8 cellular contexts compared by ENCODE assay signal in the genomic region with DNA sequence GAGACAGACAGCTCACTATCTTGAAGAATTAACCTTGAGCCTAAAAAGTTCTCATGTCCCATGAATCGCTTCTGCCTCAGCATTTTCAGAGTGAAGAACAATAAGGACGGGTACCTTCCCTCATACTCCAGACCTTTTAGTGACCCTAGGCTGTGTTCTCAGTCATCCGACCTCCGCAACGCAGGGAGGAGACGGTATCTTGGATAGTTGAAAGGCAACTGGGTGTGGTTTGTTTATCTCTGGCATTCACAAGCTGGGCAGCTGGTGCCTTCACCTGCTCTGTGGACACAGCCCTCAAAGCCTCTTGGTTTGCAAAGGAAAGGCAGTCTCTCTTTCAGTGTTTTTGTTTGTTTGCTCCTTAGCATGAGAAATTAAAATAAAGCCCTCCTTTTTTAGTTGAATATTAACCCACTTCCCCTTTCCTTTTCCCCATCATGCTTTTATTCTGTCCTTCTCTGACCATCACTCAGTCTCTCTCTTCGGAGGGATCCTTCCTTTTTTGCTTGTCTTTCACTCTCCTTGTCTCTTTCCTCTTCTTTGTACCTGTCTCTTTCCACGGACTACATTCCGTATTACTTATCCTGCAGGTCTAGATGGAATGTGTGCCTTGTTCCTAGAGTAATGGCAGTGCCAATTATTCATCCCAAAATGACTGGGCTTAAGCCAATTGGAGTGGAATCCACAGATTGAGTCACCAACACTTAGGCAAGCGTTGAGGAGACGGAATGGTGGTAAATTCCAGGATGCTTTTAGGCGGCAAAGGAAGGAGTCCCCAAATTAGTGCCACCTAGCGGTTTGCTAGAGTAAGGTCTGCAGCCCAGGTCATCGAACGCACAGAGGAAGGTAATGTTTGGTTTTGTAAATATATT. TPM values are rescaled to one million over a fixed set of nuclear protein-coding genes. Genes with fewer than 3 reads are reported as not detected.
DNase-seq lines count a peak whose midpoint lies in the region; TF ChIP-seq lines count a peak whose summit lies in the region.

No MANE protein-coding gene starts in this region.

- peak overlapping the region; percentile 22; the same call in 1 of the 2 replicates for H3K27ac ChIP-seq in ACC112 (ENCODE audit: low read depth, low read length)
- H3K27ac ChIP-seq in subcutaneous abdominal adipose tissue (ENCODE audit: low read depth, low read length) = peak overlapping the region; percentile 55

- POLR2A ChIA-PET in HEK293T (lab: Yijun Ruan, JAX) = no interaction called here

- H3K4me1 ChIP-seq in ACC112 (ENCODE audit: control insufficient read depth, insufficient read depth, low read length, unreplicated experiment) = peaks cover 76% of the 10 kb centered on the region
- H3K4me1 ChIP-seq in subcutaneous abdominal adipose tissue (ENCODE audit: control insufficient read depth in 5 of 5, insufficient read depth in 5 of 5, low read length in 5 of 5) = peaks cover 3 to 41% (median 26%) of the 10 kb centered on the region in 5 donors

- no peaks in the 10 kb centered on the region for H3K79me2 ChIP-seq in ACC112 (ENCODE audit: control insufficient read depth, insufficient read depth, low read length, unreplicated experiment)

- H3K4me3 ChIP-seq in ACC112 (ENCODE audit: low read depth, low read length) (no peak overlapping the region), subcutaneous abdominal adipose tissue (ENCODE audit: low read depth in 1 of 5, low read length in 5 of 5) (no peak overlapping the region)

- peak overlapping the region; percentile 82 for H2AFZ ChIP-seq in ACC112 (ENCODE audit: low read length, unreplicated experiment)

- no peak overlapping the region for H3K9ac ChIP-seq in subcutaneous abdominal adipose tissue (ENCODE audit: low read length in 5 of 5)

- CTCF ChIA-PET in HEK293T (lab: Yijun Ruan, JAX) = interaction anchor here (0.6 to 1.0 kb wide), 4 partner anchors 15 to 683 kb away, joined by 3 to 7 read pairs (median 4); no protein-coding TSS in a partner anchor

- no peaks in the 10 kb centered on the region for H3K27me3 ChIP-seq in ACC112 (ENCODE audit: insufficient read depth, low read length)
- H3K27me3 ChIP-seq in subcutaneous abdominal adipose tissue (ENCODE audit: control insufficient read depth in 5 of 5, insufficient read depth in 4 of 5, low read length in 5 of 5) = no peaks in the 10 kb centered on the region

- no peaks in the 10 kb centered on the region for H3K9me3 ChIP-seq in subcutaneous abdominal adipose tissue (ENCODE audit: control insufficient read depth in 5 of 5, low read length in 5 of 5)

- DNase-seq in HEK293T (ENCODE audit: extremely low spot score) (peak; percentile 72), RPMI7951 (ENCODE audit: low read depth) (peak; percentile 84), germinal center (ENCODE audit: low spot score) (peak; percentile 13), GF-D8 (lab: John Stamatoyannopoulos, UW) (no peak), UCSD-AML1 (lab: John Stamatoyannopoulos, UW; ENCODE audit: unreplicated experiment) (no peak)
- no peak for DNase-seq in activated T-cell treated with anti-CD3 and anti-CD28 coated beads, Interleukin-2, amount 50 U/mL, for 1 hour

- no peaks in the 10 kb centered on the region for H3K36me3 ChIP-seq in ACC112 (ENCODE audit: insufficient read depth, low read length)
- no peaks in the 10 kb centered on the region for H3K36me3 ChIP-seq in subcutaneous abdominal adipose tissue (ENCODE audit: control insufficient read depth in 5 of 5, insufficient read depth in 5 of 5, low read length in 5 of 5)

TF ChIP-seq in HEK293T, 16 proteins besides CTCF, POLR2A, EP300 and RAD21:
- TF ChIP-seq L3MBTL2 (conservative IDR thresholded peaks at IDR 0.05) (peak; percentile 88), FOXM1 (IDR thresholded peaks at IDR 0.05; ENCODE audit: borderline replicate concordance) (no peak)

RNA-seq across cellular contexts. Expression of a gene that starts 45.8 kb away (rescaled TPM):
- total RNA-seq in RPMI7951 (2014; rRNA removed; shearing (Covaris generic)) = 0.10 TPM in 1 of 2 replicates, not detected in the other

Comparison
In these comparisons a context has a peak if more than half of its experiments do, and no peak if none do; other contexts are left out.
1. DNase-seq: peak in HEK293T (single experiment), RPMI7951 (single experiment) and germinal center (single experiment); none in activated T-cell treated with anti-CD3 and anti-CD28 coated beads, Interleukin-2, amount 50 U/mL, for 1 hour (single experiment), GF-D8 (single experiment) and UCSD-AML1 (single experiment).